16 cellular contexts compared by ENCODE assay signal in the genomic region with DNA sequence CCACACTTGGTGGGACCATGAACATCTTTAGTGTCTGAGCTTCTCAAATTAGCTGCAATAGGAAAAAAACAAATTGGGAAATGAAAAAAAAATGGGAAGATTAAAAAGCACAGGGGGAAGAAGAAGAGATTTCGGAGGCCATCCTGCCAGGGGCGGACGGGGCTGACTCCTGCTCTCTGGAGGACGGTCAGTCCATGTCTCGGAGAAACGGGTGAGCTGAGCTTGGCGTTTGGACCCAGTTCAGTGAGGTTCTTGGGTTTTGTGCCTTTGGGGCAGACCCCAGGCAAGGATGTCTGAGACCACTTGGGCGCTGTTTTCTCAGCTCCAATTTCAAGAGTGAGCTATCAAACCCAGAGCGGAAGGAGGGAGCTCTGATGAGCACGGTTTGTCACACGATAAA.
DNase-seq lines count a peak whose midpoint lies in the region; ATAC-seq and TF ChIP-seq lines count a peak whose summit lies in the region.
"Had no signal": no experiment of that assay in that cellular context is flagged by ENCODE, and none has a peak within 500 bp of the region (broad histone marks: within the 10 kb centered on the region; RNA-seq: fewer than 3 reads in every experiment).

No MANE protein-coding gene starts in this region.

- no peak overlapping the region for H3K23ac ChIP-seq in trophoblast cell (ENCODE audit: low read length)

- no peak for TF ChIP-seq CTCF in chondrocyte (IDR thresholded peaks at IDR 0.05)
- TF ChIP-seq CTCF in gastrocnemius medialis (IDR thresholded peaks at IDR 0.05 in 4 of 5, conservative IDR thresholded peaks at IDR 0.05 in 1 of 5) = no peak

- H3K4ac ChIP-seq in trophoblast cell (ENCODE audit: low read depth, low read length) = no peak overlapping the region

- no peaks in the 10 kb centered on the region for H3K27me3 Mint-ChIP-seq in activated CD8-positive, alpha-beta memory T cell treated with anti-CD3 and anti-CD28 coated beads, Interleukin-2, amount 10 ng/mL, durations not matched to agents 7 days and 5 days
- H3K27me3 Mint-ChIP-seq in chondrocyte (ENCODE audit: low read depth) = peaks cover 2% of the 10 kb centered on the region
- H3K27me3 Mint-ChIP-seq: CD4-positive, alpha-beta T cell had no signal

- CTCF ChIA-PET in activated CD8-positive, alpha-beta memory T cell treated with anti-CD3 and anti-CD28 coated beads, Interleukin-2, amount 10 ng/mL, durations not matched to agents 7 days and 5 days (lab: Charles Lee) = interaction anchor here (1.8 kb wide), 1 partner anchor 158 kb away, joined by 7 read pairs; no protein-coding TSS in a partner anchor

- H2AK5ac ChIP-seq in trophoblast cell (ENCODE audit: low read length) = no peak overlapping the region

- no peaks in the 10 kb centered on the region for H3K4me1 Mint-ChIP-seq in activated CD8-positive, alpha-beta memory T cell treated with anti-CD3 and anti-CD28 coated beads, Interleukin-2, amount 10 ng/mL, durations not matched to agents 7 days and 5 days
- no peaks in the 10 kb centered on the region for H3K4me1 Mint-ChIP-seq in chondrocyte (ENCODE audit: low read depth)

- H3K4me3 Mint-ChIP-seq in activated CD8-positive, alpha-beta memory T cell treated with anti-CD3 and anti-CD28 coated beads, Interleukin-2, amount 10 ng/mL, durations not matched to agents 7 days and 5 days = no peak overlapping the region
- H3K4me3 Mint-ChIP-seq in chondrocyte (ENCODE audit: unreplicated experiment) = no peak overlapping the region
- H3K4me3 Mint-ChIP-seq: CD4-positive, alpha-beta T cell had no signal

- H3K79me1 ChIP-seq in trophoblast cell (ENCODE audit: low read length) = no peaks in the 10 kb centered on the region

- H3K36me3 ChIP-seq in gastrocnemius medialis = peaks cover 0 to 15% of the 10 kb centered on the region in 2 donors
- peaks cover 0 to 2% of the 10 kb centered on the region in 2 experiments for H3K36me3 ChIP-seq in trophoblast cell (ENCODE audit: control insufficient read depth in 1 of 2, insufficient read depth in 2 of 2, low read length in 2 of 2)

- no peaks in the 10 kb centered on the region for H3K36me3 Mint-ChIP-seq in activated CD8-positive, alpha-beta memory T cell treated with anti-CD3 and anti-CD28 coated beads, Interleukin-2, amount 10 ng/mL, durations not matched to agents 7 days and 5 days
- H3K36me3 Mint-ChIP-seq in chondrocyte (ENCODE audit: low read depth) = peaks cover 10% of the 10 kb centered on the region

- H3K27ac ChIP-seq in gastrocnemius medialis (no peak overlapping the region), trophoblast cell (ENCODE audit: low read depth, low read length) (no peak overlapping the region)
- H3K27ac ChIP-seq: GM23248, HL-60 had no signal

- in situ Hi-C loops in gastrocnemius medialis (cut with MboI; ENCODE audit: low sequenced_read_pairs in 4 of 4) = loop anchor here in 2 of 4 donors (10.0 kb wide), 2 partner anchors 131 to 159 kb away; no protein-coding TSS in a partner anchor

- H3K79me2 ChIP-seq in trophoblast cell (ENCODE audit: control insufficient read depth, insufficient read depth, low read length, poor library complexity) = no peaks in the 10 kb centered on the region

- no peak overlapping the region for H2BK5ac ChIP-seq in trophoblast cell (ENCODE audit: low read depth, low read length, poor library complexity)

- H3K4me2 ChIP-seq in trophoblast cell (ENCODE audit: low read length) = no peak overlapping the region

- no peak overlapping the region for H2BK12ac ChIP-seq in trophoblast cell (ENCODE audit: low read length)

- no peak overlapping the region for H3K4me3 ChIP-seq in gastrocnemius medialis
- no peak overlapping the region for H3K4me3 ChIP-seq in trophoblast cell (ENCODE audit: low read depth, low read length)
- H3K4me3 ChIP-seq: GM12878, GM23248 had no signal

- no peaks in the 10 kb centered on the region for H3K4me1 ChIP-seq in gastrocnemius medialis
- no peaks in the 10 kb centered on the region for H3K4me1 ChIP-seq in trophoblast cell (ENCODE audit: control insufficient read depth in 1 of 2, insufficient read depth in 2 of 2, low read length in 2 of 2)

- H3K18ac ChIP-seq in trophoblast cell (ENCODE audit: low read length) = no peak overlapping the region

- H4K12ac ChIP-seq in trophoblast cell (ENCODE audit: low read depth, low read length) = no peak overlapping the region

- H4K91ac ChIP-seq in trophoblast cell (ENCODE audit: low read depth, low read length) = no peak overlapping the region

- no peaks in the 10 kb centered on the region for H3K9me3 ChIP-seq in gastrocnemius medialis
- H3K9me3 ChIP-seq in trophoblast cell (ENCODE audit: insufficient read depth, low read depth, low read length) = no peaks in the 10 kb centered on the region

- H4K8ac ChIP-seq in trophoblast cell (ENCODE audit: low read depth, low read length) = no peak overlapping the region

- no CpG with 5 or more reads among the region's 11 CpGs for WGBS in trophoblast cell (ENCODE audit: extremely low coverage, insufficient coverage, insufficient read length)

- no peaks in the 10 kb centered on the region for H3K27me3 ChIP-seq in gastrocnemius medialis
- H3K27me3 ChIP-seq in trophoblast cell (ENCODE audit: insufficient read depth, low read length) = no peaks in the 10 kb centered on the region

- TF ChIP-seq POLR2A in gastrocnemius medialis (IDR thresholded peaks at IDR 0.05) = no peak

- H2AFZ ChIP-seq in trophoblast cell (ENCODE audit: insufficient read depth, low read length, poor library complexity) = no peak overlapping the region
- H2AFZ ChIP-seq: GM23248 had no signal

- H3K27ac Mint-ChIP-seq in activated CD8-positive, alpha-beta memory T cell treated with anti-CD3 and anti-CD28 coated beads, Interleukin-2, amount 10 ng/mL, durations not matched to agents 7 days and 5 days = no peak overlapping the region
- H3K27ac Mint-ChIP-seq in chondrocyte (ENCODE audit: unreplicated experiment) = no peak overlapping the region
- H3K27ac Mint-ChIP-seq: CD4-positive, alpha-beta T cell had no signal

- H3K9me3 Mint-ChIP-seq in activated CD8-positive, alpha-beta memory T cell treated with anti-CD3 and anti-CD28 coated beads, Interleukin-2, amount 10 ng/mL, durations not matched to agents 7 days and 5 days (ENCODE audit: low read depth) = no peaks in the 10 kb centered on the region
- no peaks in the 10 kb centered on the region for H3K9me3 Mint-ChIP-seq in chondrocyte (ENCODE audit: low read depth)
- H3K9me3 Mint-ChIP-seq: CD4-positive, alpha-beta T cell had no signal

- no peak overlapping the region for H3K14ac ChIP-seq in trophoblast cell (ENCODE audit: low read length)

- H3K9ac ChIP-seq in trophoblast cell (ENCODE audit: low read length) = no peak overlapping the region
- H3K9ac ChIP-seq: GM23248 had no signal

- ATAC-seq in activated CD8-positive, alpha-beta memory T cell treated with anti-CD3 and anti-CD28 coated beads, Interleukin-2, amount 10 ng/mL, durations not matched to agents 7 days and 5 days = no peak
- ATAC-seq in gastrocnemius medialis = no peak
- ATAC-seq: GM12878, HCT116 had no signal

- intact Hi-C loops in gastrocnemius medialis (cut with DNase I; ENCODE audit: low total_unique reads) = no loop called here

- no peak overlapping the region for H2BK120ac ChIP-seq in trophoblast cell (ENCODE audit: insufficient read depth, low read length, poor library complexity)

- DNase-seq in activated CD8-positive, alpha-beta memory T cell treated with anti-CD3 and anti-CD28 coated beads for 24 hours = peak; percentile 19
- DNase-seq in activated CD8-positive, alpha-beta memory T cell treated with anti-CD3 and anti-CD28 coated beads, Interleukin-2, amount 10 ng/mL, durations not matched to agents 7 days and 5 days = no peak
- DNase-seq in chondrocyte (ENCODE audit: low spot score) (peak; percentile 39), mesenteric fat pad (ENCODE audit: low spot score) (peak; percentile 47), gastrocnemius medialis (no peak), NCI-H2196 treated with DMSO at 0.1 percent for 48 hours (lab: John Stamatoyannopoulos, UW; ENCODE audit: unreplicated experiment) (no peak), trophoblast cell (no peak)
- DNase-seq: 8988T; C1 segment of cervical spinal cord; Calu3; CD4-positive, alpha-beta T cell; DMS 273 treated with DMSO at 0.1 percent for 48 hours; GM23248 had no signal

Comparison
In these comparisons a context has a peak if more than half of its experiments do, and no peak if none do; other contexts are left out.
1. DNase-seq: peak in activated CD8-positive, alpha-beta memory T cell treated with anti-CD3 and anti-CD28 coated beads for 24 hours (single experiment), chondrocyte (single experiment) and mesenteric fat pad (single experiment); none in activated CD8-positive, alpha-beta memory T cell treated with anti-CD3 and anti-CD28 coated beads, Interleukin-2, amount 10 ng/mL, durations not matched to agents 7 days and 5 days (single experiment), gastrocnemius medialis (0 of 2), NCI-H2196 treated with DMSO at 0.1 percent for 48 hours (single experiment) and trophoblast cell (0 of 2).